ENCODE assay signal across 19 cellular contexts in genomic region chr15:63086967-63087366, GRCh38. TPM values are rescaled to one million over a fixed set of nuclear protein-coding genes. Genes with fewer than 3 reads are reported as not detected.
A peak's percentile ranks its signal among the peaks of the same experiment; 100 is the strongest.
DNase-seq lines count a peak whose midpoint lies in the region; TF ChIP-seq lines count a peak whose summit lies in the region.
"Had no signal": no experiment of that assay in that cellular context is flagged by ENCODE, and none has a peak within 500 bp of the region (broad histone marks: within the 10 kb centered on the region; RNA-seq: fewer than 3 reads in every experiment).

No MANE protein-coding gene starts in this region.

- H3K27ac Mint-ChIP-seq in activated naive CD4-positive, alpha-beta T cell treated with anti-CD3 and anti-CD28 coated beads, Interleukin-2, amount 10 ng/mL, durations not matched to agents 7 days and 5 days = no peak overlapping the region
- H3K27ac Mint-ChIP-seq: CD8-positive, alpha-beta T cell; HFFc6 had no signal

- H3K27me3 ChIP-seq in BJ (ENCODE audit: control insufficient read depth, insufficient read depth, low read length) (no peaks in the 10 kb centered on the region), HUES6 (ENCODE audit: control insufficient read depth, insufficient read depth, low read length) (no peaks in the 10 kb centered on the region), hepatocyte (no peaks in the 10 kb centered on the region), smooth muscle cell (ENCODE audit: low read depth) (no peaks in the 10 kb centered on the region)
- H3K27me3 ChIP-seq: BE2C, Peyer's patch had no signal

- TF ChIP-seq CTCF in BJ (IDR thresholded peaks at IDR 0.05; ENCODE audit: insufficient read depth, low read depth, low read length) (no peak), hepatocyte (IDR thresholded peaks at IDR 0.05; ENCODE audit: poor library complexity) (no peak), smooth muscle cell (IDR thresholded peaks at IDR 0.05; ENCODE audit: borderline replicate concordance, insufficient read depth, poor library complexity, severe bottlenecking) (no peak)

- H3K9me3 ChIP-seq in HUES6 (ENCODE audit: control insufficient read depth, insufficient read depth, low read depth, low read length) (no peaks in the 10 kb centered on the region), hepatocyte (ENCODE audit: low read depth) (no peaks in the 10 kb centered on the region), smooth muscle cell (replicated peaks; ENCODE audit: low read depth) (no peaks in the 10 kb centered on the region)
- H3K9me3 ChIP-seq: BE2C, Peyer's patch had no signal

- H3K9me3 Mint-ChIP-seq in activated naive CD4-positive, alpha-beta T cell treated with anti-CD3 and anti-CD28 coated beads, Interleukin-2, amount 10 ng/mL, durations not matched to agents 7 days and 5 days = no peaks in the 10 kb centered on the region
- H3K9me3 Mint-ChIP-seq: CD8-positive, alpha-beta T cell; HFFc6 had no signal

- H3K27ac ChIP-seq in HUES6 (ENCODE audit: low read depth, low read length) = no peak overlapping the region
- peak overlapping the region; percentile 37 for H3K27ac ChIP-seq in hepatocyte
- no peak overlapping the region for H3K27ac ChIP-seq in smooth muscle cell (ENCODE audit: low read depth)
- H3K27ac ChIP-seq: GM23248, Peyer's patch had no signal

- WGBS in hepatocyte (ENCODE audit: low lambda C conversion rate, missing lambda C conversion rate) = 43% methylated on average over 5 of the region's 5 CpGs
- WGBS in smooth muscle cell (ENCODE audit: low lambda C conversion rate) = 74% methylated on average over 5 of the region's 5 CpGs

- CTCF ChIA-PET in BJ (lab: Yijun Ruan, JAX) = interaction anchor here (0.8 to 3.0 kb wide), 4 partner anchors 8 to 238 kb away, joined by 3 to 17 read pairs (median 6); no protein-coding TSS in a partner anchor
- CTCF ChIA-PET in activated naive CD4-positive, alpha-beta T cell treated with anti-CD3 and anti-CD28 coated beads, Interleukin-2, amount 10 ng/mL, durations not matched to agents 7 days and 5 days (lab: Charles Lee) = interaction anchor here (0.6 kb wide), 1 partner anchor 40 kb away, joined by 3 read pairs; no protein-coding TSS in a partner anchor

- H3K36me3 ChIP-seq in BJ (ENCODE audit: control insufficient read depth, insufficient read depth, low read length) (no peaks in the 10 kb centered on the region), HUES6 (ENCODE audit: control insufficient read depth, insufficient read depth, low read length) (no peaks in the 10 kb centered on the region), hepatocyte (replicated peaks; ENCODE audit: insufficient read depth, low read depth) (no peaks in the 10 kb centered on the region), smooth muscle cell (ENCODE audit: low read depth) (no peaks in the 10 kb centered on the region)
- H3K36me3 ChIP-seq: BE2C, Peyer's patch had no signal

- H3F3A ChIP-seq in smooth muscle cell (ENCODE audit: low read depth) = peaks cover 20% of the 10 kb centered on the region

- DNase-seq in BJ (ENCODE audit: low read depth) (peak; percentile 45), hepatocyte (ENCODE audit: low spot score) (no peak), smooth muscle cell (lab: John Stamatoyannopoulos, UW; ENCODE audit: unreplicated experiment) (no peak), NOMO-1 (lab: John Stamatoyannopoulos, UW; ENCODE audit: unreplicated experiment in 2 of 2) (no peak), MV-4-11 (lab: John Stamatoyannopoulos, UW) (no peak)
- DNase-seq in activated naive CD4-positive, alpha-beta T cell treated with anti-CD3 and anti-CD28 coated beads, Interleukin-2, amount 10 ng/mL, durations not matched to agents 7 days and 5 days = no peak
- DNase-seq: ACHN; BE2C; CD8-positive, alpha-beta T cell; DMS79 treated with DMSO at 0.1 percent for 48 hours; GDM1; GM23248; HFFc6; NCI-H1436; NCI-H2029 treated with DMSO at 0.1 percent for 48 hours; NCI-H510A; Peyer's patch; SHP77 had no signal

- H3K4me1 Mint-ChIP-seq in activated naive CD4-positive, alpha-beta T cell treated with anti-CD3 and anti-CD28 coated beads, Interleukin-2, amount 10 ng/mL, durations not matched to agents 7 days and 5 days = no peaks in the 10 kb centered on the region

- H3K36me3 Mint-ChIP-seq in activated naive CD4-positive, alpha-beta T cell treated with anti-CD3 and anti-CD28 coated beads, Interleukin-2, amount 10 ng/mL, durations not matched to agents 7 days and 5 days = no peaks in the 10 kb centered on the region
- H3K36me3 Mint-ChIP-seq: CD8-positive, alpha-beta T cell had no signal

- H3K9me2 ChIP-seq in hepatocyte (replicated peaks; ENCODE audit: insufficient read depth) = no peaks in the 10 kb centered on the region

- no peak overlapping the region for H3K4me3 ChIP-seq in BJ (ENCODE audit: low read depth, low read length)
- no peak overlapping the region for H3K4me3 ChIP-seq in HUES6 (ENCODE audit: low read depth, low read length)
- H3K4me3 ChIP-seq in hepatocyte = no peak overlapping the region
- no peak overlapping the region for H3K4me3 ChIP-seq in smooth muscle cell
- H3K4me3 ChIP-seq: GM23248, Peyer's patch had no signal

- H3K4me2 ChIP-seq in hepatocyte (peak overlapping the region; percentile 1), smooth muscle cell (no peak overlapping the region)

- H3K4me3 Mint-ChIP-seq in activated naive CD4-positive, alpha-beta T cell treated with anti-CD3 and anti-CD28 coated beads, Interleukin-2, amount 10 ng/mL, durations not matched to agents 7 days and 5 days = no peak overlapping the region
- H3K4me3 Mint-ChIP-seq: CD8-positive, alpha-beta T cell; HFFc6 had no signal

- POLR2A ChIA-PET in BJ (lab: Charles Lee) = interaction anchor here (0.6 kb wide), 1 partner anchor 228 kb away, joined by 3 read pairs; no protein-coding TSS in a partner anchor

- H3K4me1 ChIP-seq in HUES6 (ENCODE audit: control insufficient read depth, insufficient read depth, low read length) (peaks cover 59% of the 10 kb centered on the region), hepatocyte (ENCODE audit: insufficient read depth) (peaks cover 32% of the 10 kb centered on the region), smooth muscle cell (ENCODE audit: low read depth) (peaks cover 18% of the 10 kb centered on the region)
- H3K4me1 ChIP-seq: Peyer's patch had no signal

- peaks cover 29% of the 10 kb centered on the region for H3K27me3 Mint-ChIP-seq in activated naive CD4-positive, alpha-beta T cell treated with anti-CD3 and anti-CD28 coated beads, Interleukin-2, amount 10 ng/mL, durations not matched to agents 7 days and 5 days

- H3K9ac ChIP-seq in HUES6 (ENCODE audit: low read length) = peak overlapping the region; percentile 32
- H3K9ac ChIP-seq in smooth muscle cell (ENCODE audit: low read depth) = no peak overlapping the region
- H3K9ac ChIP-seq: GM23248 had no signal

- no peaks in the 10 kb centered on the region for H4K20me1 ChIP-seq in hepatocyte (ENCODE audit: insufficient read depth, poor library complexity, severe bottlenecking)
- no peaks in the 10 kb centered on the region for H4K20me1 ChIP-seq in smooth muscle cell (ENCODE audit: low read depth)

- no peak overlapping the region for H2AFZ ChIP-seq in hepatocyte
- H2AFZ ChIP-seq in smooth muscle cell (ENCODE audit: low read depth) = peak overlapping the region; percentile 19
- H2AFZ ChIP-seq: GM23248 had no signal

- H3K79me2 ChIP-seq in hepatocyte = no peaks in the 10 kb centered on the region
- H3K79me2 ChIP-seq in smooth muscle cell (ENCODE audit: low read depth) = no peaks in the 10 kb centered on the region

RNA-seq across cellular contexts. Expression of gene LACTB, which starts 34.7 kb away (rescaled TPM):
- 8.1 and 19.8 TPM in 2 replicates for polyA plus RNA-seq in BJ (2011; rRNA removed)
- polyA minus RNA-seq in BJ (2011; rRNA and poly(A)+ RNA removed) = 3.2 and 3.3 TPM in 2 replicates
- total RNA-seq in hepatocyte = 19.6 and 31.0 TPM in 2 replicates
- polyA plus RNA-seq in hepatocyte = 19.2 and 26.5 TPM in 2 replicates
- 12.5 and 41.0 TPM in 2 replicates for total RNA-seq in smooth muscle cell
- 9.0 and 13.8 TPM in 2 replicates for polyA plus RNA-seq in smooth muscle cell

RNA-seq across cellular contexts. Expression of gene TPM1, which starts 44.4 kb away (rescaled TPM):
- polyA plus RNA-seq in BJ (2011; rRNA removed) (1,575 and 2,338 TPM in 2 replicates), hepatocyte (353 and 477 TPM in 2 replicates), smooth muscle cell (1,915 and 2,406 TPM in 2 replicates)
- 714 and 743 TPM in 2 replicates for polyA minus RNA-seq in BJ (2011; rRNA and poly(A)+ RNA removed)
- total RNA-seq in hepatocyte (283 and 291 TPM in 2 replicates), smooth muscle cell (1,694 and 1,869 TPM in 2 replicates)
